ENCODE assay signal across 12 cellular contexts in the genomic region with DNA sequence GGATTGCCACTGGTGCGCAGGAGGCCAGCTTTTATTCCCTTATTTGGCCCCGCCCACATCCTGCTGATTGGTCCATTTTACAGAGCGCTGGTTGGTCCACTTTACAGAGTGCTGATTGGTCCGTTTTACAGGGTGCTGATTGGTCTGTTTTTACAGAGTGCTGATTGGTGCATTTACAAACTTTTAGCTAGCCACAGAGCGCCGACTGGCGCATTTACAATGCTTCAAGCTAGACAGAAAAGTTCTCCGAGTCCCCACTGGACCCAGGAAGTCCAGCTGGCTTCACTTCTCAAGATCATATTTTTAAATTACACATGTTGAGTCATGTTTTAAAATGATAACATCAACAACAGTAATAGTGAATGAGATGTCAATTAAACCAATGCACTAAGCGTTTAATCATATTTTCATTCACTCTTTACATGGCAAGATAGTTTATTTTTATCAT.
DNase-seq lines count a peak whose midpoint lies in the region; ATAC-seq and TF ChIP-seq lines count a peak whose summit lies in the region.
"Had no signal": no experiment of that assay in that cellular context is flagged by ENCODE, and none has a peak within 500 bp of the region (broad histone marks: within the 10 kb centered on the region; RNA-seq: fewer than 3 reads in every experiment).

No MANE protein-coding gene starts in this region.

- H3K4me3 ChIP-seq in fibroblast of mammary gland (ENCODE audit: control insufficient read depth, low read depth, low read length): no peak overlapping the region
- H3K4me3 ChIP-seq in sigmoid colon: no peak overlapping the region

- DNase-seq in EL: peak; percentile 34
- no peak for DNase-seq in WTC11 (ENCODE audit: low spot score)
- DNase-seq in fibroblast of mammary gland (ENCODE audit: low read depth): peak; percentile 79
- no peak for DNase-seq in sigmoid colon
- DNase-seq in nucleus accumbens (lab: John Stamatoyannopoulos, UW): no peak
- DNase-seq: NCI-H1092 treated with DMSO at 0.1 percent for 48 hours, posterior cingulate gyrus had no signal

- peaks cover 32% of the 10 kb centered on the region for H3K9me3 Mint-ChIP-seq in WTC11

- H3K4me3 Mint-ChIP-seq in WTC11: no peak overlapping the region
- H3K4me3 Mint-ChIP-seq: brain had no signal

- no peaks in the 10 kb centered on the region for H3K27me3 ChIP-seq in sigmoid colon

- intact Hi-C loops in sigmoid colon (cut with DNase I): no loop called here

- no peaks in the 10 kb centered on the region for H3K27me3 Mint-ChIP-seq in WTC11 (ENCODE audit: low read depth)
- H3K27me3 Mint-ChIP-seq: brain had no signal

- no peak for TF ChIP-seq CTCF in WTC11 (IDR thresholded peaks at IDR 0.05)
- TF ChIP-seq CTCF in fibroblast of mammary gland (conservative IDR thresholded peaks at IDR 0.05; ENCODE audit: control insufficient read depth, insufficient read depth, low read depth, low read length): no peak
- TF ChIP-seq CTCF in sigmoid colon (IDR thresholded peaks at IDR 0.05): no peak

- TF ChIP-seq POLR2A in sigmoid colon (IDR thresholded peaks at IDR 0.05): no peak

- WGBS in sigmoid colon, 2 donors: 84 to 89% methylated on average over 9 of the region's 9 CpGs

- H3K27ac ChIP-seq in sigmoid colon: peak overlapping the region; percentile 46 to 77 (median 65)
- H3K27ac ChIP-seq: C4-2B had no signal

- TF ChIP-seq EP300 in sigmoid colon (IDR thresholded peaks at IDR 0.05): no peak

- CTCF ChIA-PET in WTC11 (lab: Charles Lee): no interaction called here

- no peaks in the 10 kb centered on the region for H3K36me3 Mint-ChIP-seq in WTC11
- H3K36me3 Mint-ChIP-seq: brain had no signal

- no peak overlapping the region for H3K27ac Mint-ChIP-seq in WTC11

- POLR2A ChIA-PET in WTC11 (lab: Charles Lee): no interaction called here

- H3K4me1 Mint-ChIP-seq in WTC11: peaks cover under 1% of the 10 kb centered on the region; the same call in 1 of the 2 replicates

- H3K36me3 ChIP-seq in sigmoid colon: no peaks in the 10 kb centered on the region

- ATAC-seq in WTC11 (no peak), GM21515 (IDR thresholded peaks at IDR 0.05; ENCODE audit: unreplicated experiment) (no peak), GM19324 (IDR thresholded peaks at IDR 0.05; ENCODE audit: low FRiP score, unreplicated experiment) (no peak), GM18498 (IDR thresholded peaks at IDR 0.05; ENCODE audit: unreplicated experiment) (no peak)

- peaks cover 0 to 7% (median 0%) of the 10 kb centered on the region in 4 donors for H3K4me1 ChIP-seq in sigmoid colon

- H3K9me3 ChIP-seq in sigmoid colon: no peaks in the 10 kb centered on the region

TF ChIP-seq in WTC11, 78 proteins besides CTCF, POLR2A, EP300 and RAD21:
- TF ChIP-seq NFE2L1 (CRISPR knock-in tag; IDR thresholded peaks at IDR 0.05) (no peak), IRF2 (CRISPR knock-in tag; IDR thresholded peaks at IDR 0.05; ENCODE audit: borderline replicate concordance, low read depth) (no peak), CBFB (CRISPR knock-in tag; IDR thresholded peaks at IDR 0.05; ENCODE audit: low read depth) (no peak), NFYB (CRISPR knock-in tag; conservative IDR thresholded peaks at IDR 0.05; ENCODE audit: low read depth) (peak; percentile 36; the same call in 1 of the 2 replicates)
- TF ChIP-seq, protein P1, sequence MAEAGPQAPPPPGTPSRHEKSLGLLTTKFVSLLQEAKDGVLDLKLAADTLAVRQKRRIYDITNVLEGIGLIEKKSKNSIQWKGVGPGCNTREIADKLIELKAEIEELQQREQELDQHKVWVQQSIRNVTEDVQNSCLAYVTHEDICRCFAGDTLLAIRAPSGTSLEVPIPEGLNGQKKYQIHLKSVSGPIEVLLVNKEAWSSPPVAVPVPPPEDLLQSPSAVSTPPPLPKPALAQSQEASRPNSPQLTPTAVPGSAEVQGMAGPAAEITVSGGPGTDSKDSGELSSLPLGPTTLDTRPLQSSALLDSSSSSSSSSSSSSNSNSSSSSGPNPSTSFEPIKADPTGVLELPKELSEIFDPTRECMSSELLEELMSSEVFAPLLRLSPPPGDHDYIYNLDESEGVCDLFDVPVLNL (CRISPR knock-in tag; IDR thresholded peaks at IDR 0.05; ENCODE audit: borderline replicate concordance, low read depth): no peak
- TF ChIP-seq, protein P2, sequence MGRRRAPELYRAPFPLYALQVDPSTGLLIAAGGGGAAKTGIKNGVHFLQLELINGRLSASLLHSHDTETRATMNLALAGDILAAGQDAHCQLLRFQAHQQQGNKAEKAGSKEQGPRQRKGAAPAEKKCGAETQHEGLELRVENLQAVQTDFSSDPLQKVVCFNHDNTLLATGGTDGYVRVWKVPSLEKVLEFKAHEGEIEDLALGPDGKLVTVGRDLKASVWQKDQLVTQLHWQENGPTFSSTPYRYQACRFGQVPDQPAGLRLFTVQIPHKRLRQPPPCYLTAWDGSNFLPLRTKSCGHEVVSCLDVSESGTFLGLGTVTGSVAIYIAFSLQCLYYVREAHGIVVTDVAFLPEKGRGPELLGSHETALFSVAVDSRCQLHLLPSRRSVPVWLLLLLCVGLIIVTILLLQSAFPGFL (CRISPR knock-in tag; IDR thresholded peaks at IDR 0.05; ENCODE audit: borderline replicate concordance): no peak
- TF ChIP-seq, protein P3, sequence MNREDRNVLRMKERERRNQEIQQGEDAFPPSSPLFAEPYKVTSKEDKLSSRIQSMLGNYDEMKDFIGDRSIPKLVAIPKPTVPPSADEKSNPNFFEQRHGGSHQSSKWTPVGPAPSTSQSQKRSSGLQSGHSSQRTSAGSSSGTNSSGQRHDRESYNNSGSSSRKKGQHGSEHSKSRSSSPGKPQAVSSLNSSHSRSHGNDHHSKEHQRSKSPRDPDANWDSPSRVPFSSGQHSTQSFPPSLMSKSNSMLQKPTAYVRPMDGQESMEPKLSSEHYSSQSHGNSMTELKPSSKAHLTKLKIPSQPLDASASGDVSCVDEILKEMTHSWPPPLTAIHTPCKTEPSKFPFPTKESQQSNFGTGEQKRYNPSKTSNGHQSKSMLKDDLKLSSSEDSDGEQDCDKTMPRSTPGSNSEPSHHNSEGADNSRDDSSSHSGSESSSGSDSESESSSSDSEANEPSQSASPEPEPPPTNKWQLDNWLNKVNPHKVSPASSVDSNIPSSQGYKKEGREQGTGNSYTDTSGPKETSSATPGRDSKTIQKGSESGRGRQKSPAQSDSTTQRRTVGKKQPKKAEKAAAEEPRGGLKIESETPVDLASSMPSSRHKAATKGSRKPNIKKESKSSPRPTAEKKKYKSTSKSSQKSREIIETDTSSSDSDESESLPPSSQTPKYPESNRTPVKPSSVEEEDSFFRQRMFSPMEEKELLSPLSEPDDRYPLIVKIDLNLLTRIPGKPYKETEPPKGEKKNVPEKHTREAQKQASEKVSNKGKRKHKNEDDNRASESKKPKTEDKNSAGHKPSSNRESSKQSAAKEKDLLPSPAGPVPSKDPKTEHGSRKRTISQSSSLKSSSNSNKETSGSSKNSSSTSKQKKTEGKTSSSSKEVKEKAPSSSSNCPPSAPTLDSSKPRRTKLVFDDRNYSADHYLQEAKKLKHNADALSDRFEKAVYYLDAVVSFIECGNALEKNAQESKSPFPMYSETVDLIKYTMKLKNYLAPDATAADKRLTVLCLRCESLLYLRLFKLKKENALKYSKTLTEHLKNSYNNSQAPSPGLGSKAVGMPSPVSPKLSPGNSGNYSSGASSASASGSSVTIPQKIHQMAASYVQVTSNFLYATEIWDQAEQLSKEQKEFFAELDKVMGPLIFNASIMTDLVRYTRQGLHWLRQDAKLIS (CRISPR knock-in tag; IDR thresholded peaks at IDR 0.05; ENCODE audit: borderline replicate concordance): no peak
TF ChIP-seq in WTC11: peak in this region for 1.

Comparison
In these comparisons a context has a peak if more than half of its experiments do, and no peak if none do; other contexts are left out.
1. DNase-seq: peak in EL (single experiment) and fibroblast of mammary gland (single experiment); none in WTC11 (single experiment), sigmoid colon (single experiment) and nucleus accumbens (0 of 56).